15 cellular contexts compared by ENCODE assay signal in genomic region chr20:48238326-48238725, GRCh38.
DNase-seq lines count a peak whose midpoint lies in the region; ATAC-seq, FAIRE-seq and TF ChIP-seq lines count a peak whose summit lies in the region.
"Had no signal": no experiment of that assay in that cellular context is flagged by ENCODE, and none has a peak within 500 bp of the region (broad histone marks: within the 10 kb centered on the region; RNA-seq: fewer than 3 reads in every experiment).

No MANE protein-coding gene starts in this region.

- WGBS in adrenal gland, 4 donors: 25 to 46% (median 37%) methylated on average over 4 of the region's 4 CpGs

- FAIRE-seq in H54 (lab: Jason Lieb, UNC): no peak
- FAIRE-seq: endometrium, HepG2 had no signal

- H3K4me1 ChIP-seq in adrenal gland (replicated peaks in 1 of 2) (peaks cover 0 to 9% of the 10 kb centered on the region in 2 donors), foreskin keratinocyte (no peaks in the 10 kb centered on the region)
- H3K4me1 ChIP-seq: heart right ventricle, tibial nerve had no signal

- peak; percentile 43 for DNase-seq in H54 (ENCODE audit: insufficient read length, low spot score)
- DNase-seq in adrenal gland: peak; percentile 50 to 85 (median 72)
- peak; percentile 34 to 45 for DNase-seq in foreskin keratinocyte
- peak; percentile 26 for DNase-seq in stromal cell of bone marrow (ENCODE audit: low read depth)
- no peak for DNase-seq in T-cell
- no peak for DNase-seq in retina
- DNase-seq in LoVo (ENCODE audit: low spot score): no peak
- DNase-seq: activated gamma-delta T cell treated with Interleukin-2 at 50 U/mL for 16 hours; heart right ventricle; NCI-H1105; stimulated activated CD4-positive, alpha-beta T cell treated with anti-CD3 and anti-CD28 coated beads, Interleukin-1b, Interleukin-23, amount 100 ng/mL, for 48 hours had no signal

- peak overlapping the region in 3 of 5 donors; percentile 12 to 21 (median 19) for H3K27ac ChIP-seq in adrenal gland
- H3K27ac ChIP-seq in foreskin keratinocyte: no peak overlapping the region
- H3K27ac ChIP-seq: heart right ventricle, tibial nerve had no signal

- POLR2A ChIA-PET in T-cell (lab: Charles Lee): no interaction called here

- CTCF ChIA-PET in T-cell (lab: Charles Lee): no interaction called here

- intact Hi-C loops in adrenal gland (cut with DNase I): no loop called here

- no peak for TF ChIP-seq CTCF in adrenal gland (IDR thresholded peaks at IDR 0.05)
- no peak for TF ChIP-seq CTCF in foreskin keratinocyte (conservative IDR thresholded peaks at IDR 0.05)

- peaks cover 0 to 2% (median 0%) of the 10 kb centered on the region in 3 donors for H3K9me3 Mint-ChIP-seq in T-cell

- no peak overlapping the region for H3K4me3 ChIP-seq in adrenal gland
- H3K4me3 ChIP-seq: heart right ventricle, tibial nerve had no signal

- H3K36me3 Mint-ChIP-seq in T-cell: no peaks in the 10 kb centered on the region

- TF ChIP-seq POLR2A in H54 (IDR thresholded peaks at IDR 0.05; ENCODE audit: low read depth, low read length): no peak
- no peak for TF ChIP-seq POLR2A in adrenal gland (IDR thresholded peaks at IDR 0.05)

- ATAC-seq in foreskin keratinocyte (peak; percentile 39), T-cell (replicated peaks in 1 of 4) (no peak)
- ATAC-seq: HepG2 had no signal

- H3K27ac Mint-ChIP-seq in T-cell: no peak overlapping the region
- H3K27ac Mint-ChIP-seq: progenitor cell of endocrine pancreas had no signal

- H3K9me3 ChIP-seq in adrenal gland (replicated peaks in 1 of 3): no peaks in the 10 kb centered on the region
- H3K9me3 ChIP-seq: heart right ventricle, tibial nerve had no signal

- no peaks in the 10 kb centered on the region for H3K27me3 ChIP-seq in adrenal gland
- peaks cover 18% of the 10 kb centered on the region for H3K27me3 ChIP-seq in foreskin keratinocyte
- H3K27me3 ChIP-seq: tibial nerve had no signal

- no peaks in the 10 kb centered on the region for H3K4me1 Mint-ChIP-seq in T-cell

- H3K4me3 Mint-ChIP-seq in T-cell: no peak overlapping the region

- no peaks in the 10 kb centered on the region for H3K36me3 ChIP-seq in adrenal gland (replicated peaks in 1 of 2)
- H3K36me3 ChIP-seq: heart right ventricle, tibial nerve had no signal

- H3K27me3 Mint-ChIP-seq in T-cell: peaks cover 0 to 13% of the 10 kb centered on the region in 2 donors
- H3K27me3 Mint-ChIP-seq: progenitor cell of endocrine pancreas had no signal

Comparison
In these comparisons a context has a peak if more than half of its experiments do, and no peak if none do; other contexts are left out.
1. DNase-seq: peak in H54 (single experiment), adrenal gland (7 of 7), foreskin keratinocyte (2 of 2) and stromal cell of bone marrow (single experiment); none in T-cell (0 of 34), retina (single experiment) and LoVo (single experiment).